Comparison of ENCODE assay signal across 1 cellular context in genomic region chr17:6940186-6940649, GRCh38.
A peak's percentile ranks its signal among the peaks of the same experiment; 100 is the strongest.
TF ChIP-seq lines count a peak whose summit lies in the region.

No MANE protein-coding gene starts in this region.

TF ChIP-seq in K562, 482 proteins besides CTCF, POLR2A, EP300 and RAD21 (continued from another document and continues in another):
- no peak for TF ChIP-seq MCM7 (IDR thresholded peaks at IDR 0.05)
- TF ChIP-seq DPF2 (IDR thresholded peaks at IDR 0.05), result no peak
- no peak for TF ChIP-seq MBD2 (IDR thresholded peaks at IDR 0.05; ENCODE audit: borderline replicate concordance, low read depth)
- peak; percentile 94 for TF ChIP-seq POLR2B (IDR thresholded peaks at IDR 0.05; ENCODE audit: low read depth, partially characterized antibody)
- peak; percentile 88 for TF ChIP-seq TBP (optimal IDR thresholded peaks at IDR 0.05; ENCODE audit: low read depth, low read length)
- TF ChIP-seq MTA3 (IDR thresholded peaks at IDR 0.05; ENCODE audit: borderline replicate concordance), result peak; percentile 96
- peak; percentile 32 for TF ChIP-seq TAF9B (IDR thresholded peaks at IDR 0.05; ENCODE audit: partially characterized antibody)
- TF ChIP-seq RBM25 (IDR thresholded peaks at IDR 0.05; ENCODE audit: low read depth, low read length, severe bottlenecking), result peak; percentile 49
- TF ChIP-seq XRCC4 (IDR thresholded peaks at IDR 0.05; ENCODE audit: extremely low read depth, insufficient read depth, insufficient read length), result no peak
- TF ChIP-seq ZNF699 (CRISPR knock-in tag; IDR thresholded peaks at IDR 0.05; ENCODE audit: insufficient replicate concordance), result no peak
- TF ChIP-seq, protein P1, sequence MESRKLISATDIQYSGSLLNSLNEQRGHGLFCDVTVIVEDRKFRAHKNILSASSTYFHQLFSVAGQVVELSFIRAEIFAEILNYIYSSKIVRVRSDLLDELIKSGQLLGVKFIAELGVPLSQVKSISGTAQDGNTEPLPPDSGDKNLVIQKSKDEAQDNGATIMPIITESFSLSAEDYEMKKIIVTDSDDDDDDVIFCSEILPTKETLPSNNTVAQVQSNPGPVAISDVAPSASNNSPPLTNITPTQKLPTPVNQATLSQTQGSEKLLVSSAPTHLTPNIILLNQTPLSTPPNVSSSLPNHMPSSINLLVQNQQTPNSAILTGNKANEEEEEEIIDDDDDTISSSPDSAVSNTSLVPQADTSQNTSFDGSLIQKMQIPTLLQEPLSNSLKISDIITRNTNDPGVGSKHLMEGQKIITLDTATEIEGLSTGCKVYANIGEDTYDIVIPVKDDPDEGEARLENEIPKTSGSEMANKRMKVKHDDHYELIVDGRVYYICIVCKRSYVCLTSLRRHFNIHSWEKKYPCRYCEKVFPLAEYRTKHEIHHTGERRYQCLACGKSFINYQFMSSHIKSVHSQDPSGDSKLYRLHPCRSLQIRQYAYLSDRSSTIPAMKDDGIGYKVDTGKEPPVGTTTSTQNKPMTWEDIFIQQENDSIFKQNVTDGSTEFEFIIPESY (CRISPR knock-in tag; IDR thresholded peaks at IDR 0.05), result no peak
- peak; percentile 87 for TF ChIP-seq SUPT5H (IDR thresholded peaks at IDR 0.05)
- no peak for TF ChIP-seq RBM14 (IDR thresholded peaks at IDR 0.05; ENCODE audit: borderline replicate concordance, insufficient read depth, low read depth, low read length)
- TF ChIP-seq RB1 (IDR thresholded peaks at IDR 0.05; ENCODE audit: low read depth), result no peak
- TF ChIP-seq, protein P2, sequence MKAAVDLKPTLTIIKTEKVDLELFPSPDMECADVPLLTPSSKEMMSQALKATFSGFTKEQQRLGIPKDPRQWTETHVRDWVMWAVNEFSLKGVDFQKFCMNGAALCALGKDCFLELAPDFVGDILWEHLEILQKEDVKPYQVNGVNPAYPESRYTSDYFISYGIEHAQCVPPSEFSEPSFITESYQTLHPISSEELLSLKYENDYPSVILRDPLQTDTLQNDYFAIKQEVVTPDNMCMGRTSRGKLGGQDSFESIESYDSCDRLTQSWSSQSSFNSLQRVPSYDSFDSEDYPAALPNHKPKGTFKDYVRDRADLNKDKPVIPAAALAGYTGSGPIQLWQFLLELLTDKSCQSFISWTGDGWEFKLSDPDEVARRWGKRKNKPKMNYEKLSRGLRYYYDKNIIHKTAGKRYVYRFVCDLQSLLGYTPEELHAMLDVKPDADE (conservative IDR thresholded peaks at IDR 0.05; ENCODE audit: control insufficient read depth, low read depth, low read length), result no peak
- no peak for TF ChIP-seq MAFG (tag; conservative IDR thresholded peaks at IDR 0.05)
- no peak for TF ChIP-seq FOXK2 (conservative IDR thresholded peaks at IDR 0.05 in 1 of 2, IDR thresholded peaks at IDR 0.05 in 1 of 2; ENCODE audit: low read depth in 2 of 2)
- no peak for TF ChIP-seq ZNF354B (CRISPR knock-in tag; IDR thresholded peaks at IDR 0.05)
- TF ChIP-seq HSF4 (CRISPR knock-in tag; IDR thresholded peaks at IDR 0.05; ENCODE audit: borderline replicate concordance), result no peak
- peak in 1 of 2 experiments; percentile 63; a peak in 2 of 4 replicates for TF ChIP-seq NONO (IDR thresholded peaks at IDR 0.05; ENCODE audit: low read depth in 2 of 2, low read length in 1 of 2)
- no peak for TF ChIP-seq ATF6 (CRISPR knock-in tag; IDR thresholded peaks at IDR 0.05)
- 0 out of 2 replicates have a peak, but pooled peaks have one; percentile 27 for TF ChIP-seq DNMT1 (IDR thresholded peaks at IDR 0.05)
- TF ChIP-seq PML (IDR thresholded peaks at IDR 0.05; ENCODE audit: low read length), result peak; percentile 68; the same call in 1 of the 2 replicates
- TF ChIP-seq, protein P3, sequence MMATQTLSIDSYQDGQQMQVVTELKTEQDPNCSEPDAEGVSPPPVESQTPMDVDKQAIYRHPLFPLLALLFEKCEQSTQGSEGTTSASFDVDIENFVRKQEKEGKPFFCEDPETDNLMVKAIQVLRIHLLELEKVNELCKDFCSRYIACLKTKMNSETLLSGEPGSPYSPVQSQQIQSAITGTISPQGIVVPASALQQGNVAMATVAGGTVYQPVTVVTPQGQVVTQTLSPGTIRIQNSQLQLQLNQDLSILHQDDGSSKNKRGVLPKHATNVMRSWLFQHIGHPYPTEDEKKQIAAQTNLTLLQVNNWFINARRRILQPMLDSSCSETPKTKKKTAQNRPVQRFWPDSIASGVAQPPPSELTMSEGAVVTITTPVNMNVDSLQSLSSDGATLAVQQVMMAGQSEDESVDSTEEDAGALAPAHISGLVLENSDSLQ (IDR thresholded peaks at IDR 0.05), result no peak
- peak; percentile 57; the same call in 1 of the 2 replicates for TF ChIP-seq PHF8 (IDR thresholded peaks at IDR 0.05; ENCODE audit: borderline replicate concordance, low read length)
- TF ChIP-seq CUX1 (CRISPR knock-in tag; IDR thresholded peaks at IDR 0.05), result no peak
- no peak for TF ChIP-seq MCM2 (IDR thresholded peaks at IDR 0.05; ENCODE audit: low read depth)
- no peak for TF ChIP-seq THRA (IDR thresholded peaks at IDR 0.05)
- TF ChIP-seq, protein P4, sequence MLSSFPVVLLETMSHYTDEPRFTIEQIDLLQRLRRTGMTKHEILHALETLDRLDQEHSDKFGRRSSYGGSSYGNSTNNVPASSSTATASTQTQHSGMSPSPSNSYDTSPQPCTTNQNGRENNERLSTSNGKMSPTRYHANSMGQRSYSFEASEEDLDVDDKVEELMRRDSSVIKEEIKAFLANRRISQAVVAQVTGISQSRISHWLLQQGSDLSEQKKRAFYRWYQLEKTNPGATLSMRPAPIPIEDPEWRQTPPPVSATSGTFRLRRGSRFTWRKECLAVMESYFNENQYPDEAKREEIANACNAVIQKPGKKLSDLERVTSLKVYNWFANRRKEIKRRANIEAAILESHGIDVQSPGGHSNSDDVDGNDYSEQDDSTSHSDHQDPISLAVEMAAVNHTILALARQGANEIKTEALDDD (IDR thresholded peaks at IDR 0.05), result no peak
- no peak for TF ChIP-seq HDAC6 (IDR thresholded peaks at IDR 0.05; ENCODE audit: low read depth, low read length)
- TF ChIP-seq, protein P5, sequence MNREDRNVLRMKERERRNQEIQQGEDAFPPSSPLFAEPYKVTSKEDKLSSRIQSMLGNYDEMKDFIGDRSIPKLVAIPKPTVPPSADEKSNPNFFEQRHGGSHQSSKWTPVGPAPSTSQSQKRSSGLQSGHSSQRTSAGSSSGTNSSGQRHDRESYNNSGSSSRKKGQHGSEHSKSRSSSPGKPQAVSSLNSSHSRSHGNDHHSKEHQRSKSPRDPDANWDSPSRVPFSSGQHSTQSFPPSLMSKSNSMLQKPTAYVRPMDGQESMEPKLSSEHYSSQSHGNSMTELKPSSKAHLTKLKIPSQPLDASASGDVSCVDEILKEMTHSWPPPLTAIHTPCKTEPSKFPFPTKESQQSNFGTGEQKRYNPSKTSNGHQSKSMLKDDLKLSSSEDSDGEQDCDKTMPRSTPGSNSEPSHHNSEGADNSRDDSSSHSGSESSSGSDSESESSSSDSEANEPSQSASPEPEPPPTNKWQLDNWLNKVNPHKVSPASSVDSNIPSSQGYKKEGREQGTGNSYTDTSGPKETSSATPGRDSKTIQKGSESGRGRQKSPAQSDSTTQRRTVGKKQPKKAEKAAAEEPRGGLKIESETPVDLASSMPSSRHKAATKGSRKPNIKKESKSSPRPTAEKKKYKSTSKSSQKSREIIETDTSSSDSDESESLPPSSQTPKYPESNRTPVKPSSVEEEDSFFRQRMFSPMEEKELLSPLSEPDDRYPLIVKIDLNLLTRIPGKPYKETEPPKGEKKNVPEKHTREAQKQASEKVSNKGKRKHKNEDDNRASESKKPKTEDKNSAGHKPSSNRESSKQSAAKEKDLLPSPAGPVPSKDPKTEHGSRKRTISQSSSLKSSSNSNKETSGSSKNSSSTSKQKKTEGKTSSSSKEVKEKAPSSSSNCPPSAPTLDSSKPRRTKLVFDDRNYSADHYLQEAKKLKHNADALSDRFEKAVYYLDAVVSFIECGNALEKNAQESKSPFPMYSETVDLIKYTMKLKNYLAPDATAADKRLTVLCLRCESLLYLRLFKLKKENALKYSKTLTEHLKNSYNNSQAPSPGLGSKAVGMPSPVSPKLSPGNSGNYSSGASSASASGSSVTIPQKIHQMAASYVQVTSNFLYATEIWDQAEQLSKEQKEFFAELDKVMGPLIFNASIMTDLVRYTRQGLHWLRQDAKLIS (CRISPR knock-in tag; IDR thresholded peaks at IDR 0.05), result peak; percentile 67; the same call in 1 of the 2 replicates
- peak in 1 of 2 experiments; percentile 48; a peak in 1 of 4 replicates for TF ChIP-seq HDAC1 (IDR thresholded peaks at IDR 0.05)
- peak; percentile 85 for TF ChIP-seq NFYB (IDR thresholded peaks at IDR 0.05; ENCODE audit: extremely low read depth, insufficient read length)
- peak in 1 of 2 experiments; percentile 48; a peak in 1 of 4 replicates for TF ChIP-seq MAZ (CRISPR knock-in tag; conservative IDR thresholded peaks at IDR 0.05 in 1 of 2, IDR thresholded peaks at IDR 0.05 in 1 of 2)
- peak; percentile 98 for TF ChIP-seq KDM5B (IDR thresholded peaks at IDR 0.05; ENCODE audit: insufficient replicate concordance, low read depth, low read length)
- TF ChIP-seq POLR2H (tag; IDR thresholded peaks at IDR 0.05; ENCODE audit: low read depth), result peak; percentile 96
- TF ChIP-seq GTF2B (IDR thresholded peaks at IDR 0.05; ENCODE audit: extremely low read depth, insufficient read length), result peak; percentile 83
- TF ChIP-seq GTF2E2 (tag; IDR thresholded peaks at IDR 0.05), result peak; percentile 72; the same call in 1 of the 2 replicates
- TF ChIP-seq ATF3 (IDR thresholded peaks at IDR 0.05), result no peak
- no peak for TF ChIP-seq ATF3 (CRISPR knock-in tag; conservative IDR thresholded peaks at IDR 0.05)
